1 cellular context compared by ENCODE assay signal in genomic region chr11:67353317-67354313, GRCh38.
TF ChIP-seq lines count a peak whose summit lies in the region.

Gene POLD4 (minus strand): TSS chr11:67353546. CDS start chr11:67353399, 147 bp downstream.

TF ChIP-seq in K562, 482 proteins besides CTCF, POLR2A, EP300 and RAD21 (continued from another document and continues in another):
- TF ChIP-seq, protein P1, sequence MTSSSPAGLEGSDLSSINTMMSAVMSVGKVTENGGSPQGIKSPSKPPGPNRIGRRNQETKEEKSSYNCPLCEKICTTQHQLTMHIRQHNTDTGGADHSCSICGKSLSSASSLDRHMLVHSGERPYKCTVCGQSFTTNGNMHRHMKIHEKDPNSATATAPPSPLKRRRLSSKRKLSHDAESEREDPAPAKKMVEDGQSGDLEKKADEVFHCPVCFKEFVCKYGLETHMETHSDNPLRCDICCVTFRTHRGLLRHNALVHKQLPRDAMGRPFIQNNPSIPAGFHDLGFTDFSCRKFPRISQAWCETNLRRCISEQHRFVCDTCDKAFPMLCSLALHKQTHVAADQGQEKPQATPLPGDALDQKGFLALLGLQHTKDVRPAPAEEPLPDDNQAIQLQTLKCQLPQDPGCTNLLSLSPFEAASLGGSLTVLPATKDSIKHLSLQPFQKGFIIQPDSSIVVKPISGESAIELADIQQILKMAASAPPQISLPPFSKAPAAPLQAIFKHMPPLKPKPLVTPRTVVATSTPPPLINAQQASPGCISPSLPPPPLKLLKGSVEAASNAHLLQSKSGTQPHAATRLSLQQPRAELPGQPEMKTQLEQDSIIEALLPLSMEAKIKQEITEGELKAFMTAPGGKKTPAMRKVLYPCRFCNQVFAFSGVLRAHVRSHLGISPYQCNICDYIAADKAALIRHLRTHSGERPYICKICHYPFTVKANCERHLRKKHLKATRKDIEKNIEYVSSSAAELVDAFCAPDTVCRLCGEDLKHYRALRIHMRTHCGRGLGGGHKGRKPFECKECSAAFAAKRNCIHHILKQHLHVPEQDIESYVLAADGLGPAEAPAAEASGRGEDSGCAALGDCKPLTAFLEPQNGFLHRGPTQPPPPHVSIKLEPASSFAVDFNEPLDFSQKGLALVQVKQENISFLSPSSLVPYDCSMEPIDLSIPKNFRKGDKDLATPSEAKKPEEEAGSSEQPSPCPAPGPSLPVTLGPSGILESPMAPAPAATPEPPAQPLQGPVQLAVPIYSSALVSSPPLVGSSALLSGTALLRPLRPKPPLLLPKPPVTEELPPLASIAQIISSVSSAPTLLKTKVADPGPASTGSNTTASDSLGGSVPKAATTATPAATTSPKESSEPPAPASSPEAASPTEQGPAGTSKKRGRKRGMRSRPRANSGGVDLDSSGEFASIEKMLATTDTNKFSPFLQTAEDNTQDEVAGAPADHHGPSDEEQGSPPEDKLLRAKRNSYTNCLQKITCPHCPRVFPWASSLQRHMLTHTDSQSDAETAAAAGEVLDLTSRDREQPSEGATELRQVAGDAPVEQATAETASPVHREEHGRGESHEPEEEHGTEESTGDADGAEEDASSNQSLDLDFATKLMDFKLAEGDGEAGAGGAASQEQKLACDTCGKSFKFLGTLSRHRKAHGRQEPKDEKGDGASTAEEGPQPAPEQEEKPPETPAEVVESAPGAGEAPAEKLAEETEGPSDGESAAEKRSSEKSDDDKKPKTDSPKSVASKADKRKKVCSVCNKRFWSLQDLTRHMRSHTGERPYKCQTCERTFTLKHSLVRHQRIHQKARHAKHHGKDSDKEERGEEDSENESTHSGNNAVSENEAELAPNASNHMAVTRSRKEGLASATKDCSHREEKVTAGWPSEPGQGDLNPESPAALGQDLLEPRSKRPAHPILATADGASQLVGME (CRISPR knock-in tag; IDR thresholded peaks at IDR 0.05): peak; percentile 85
- TF ChIP-seq HDAC1 (IDR thresholded peaks at IDR 0.05): peak in 1 of 2 experiments; percentile 45; a peak in 2 of 4 replicates
- TF ChIP-seq SMAD4 (CRISPR knock-in tag; conservative IDR thresholded peaks at IDR 0.05): peak; percentile 89
- TF ChIP-seq ZNF644 (tag; IDR thresholded peaks at IDR 0.05; ENCODE audit: low read depth): 0 out of 2 replicates have a peak, but pooled peaks have one; percentile 17
- TF ChIP-seq UBTF (IDR thresholded peaks at IDR 0.05; ENCODE audit: borderline replicate concordance in 1 of 2, low read depth in 2 of 2, low read length in 2 of 2): peak in 1 of 2 experiments; percentile 28; a peak in 1 of 4 replicates
- TF ChIP-seq RBM22 (IDR thresholded peaks at IDR 0.05; ENCODE audit: low read depth, low read length, poor library complexity, severe bottlenecking): no peak
- 0 out of 2 replicates have a peak, but pooled peaks have one; percentile 23 for TF ChIP-seq ZBTB26 (CRISPR knock-in tag; IDR thresholded peaks at IDR 0.05)
- TF ChIP-seq NCOR1 (IDR thresholded peaks at IDR 0.05): peak; percentile 58; the same call in 1 of the 2 replicates
- TF ChIP-seq HOXB6 (CRISPR knock-in tag; IDR thresholded peaks at IDR 0.05; ENCODE audit: borderline replicate concordance): no peak
- peak; percentile 87; the same call in 1 of the 2 replicates for TF ChIP-seq ERF (CRISPR knock-in tag; IDR thresholded peaks at IDR 0.05)
- TF ChIP-seq ZNF766 (CRISPR knock-in tag; conservative IDR thresholded peaks at IDR 0.05): 0 out of 2 replicates have a peak, but pooled peaks have one; percentile 28
- TF ChIP-seq GABPA (tag; conservative IDR thresholded peaks at IDR 0.05; ENCODE audit: low read depth): peak; percentile 74
- TF ChIP-seq ZNF707 (CRISPR knock-in tag; conservative IDR thresholded peaks at IDR 0.05): no peak
- TF ChIP-seq MLLT1 (IDR thresholded peaks at IDR 0.05): no peak
- TF ChIP-seq ZBTB9 (CRISPR knock-in tag; IDR thresholded peaks at IDR 0.05): peak; percentile 22; the same call in 1 of the 2 replicates
- TF ChIP-seq SUPT5H (IDR thresholded peaks at IDR 0.05): peak; percentile 89
- TF ChIP-seq CREM (IDR thresholded peaks at IDR 0.05; ENCODE audit: low read depth): peak; percentile 69
- TF ChIP-seq NFRKB (IDR thresholded peaks at IDR 0.05; ENCODE audit: low read depth): peak; percentile 52; the same call in 1 of the 2 replicates
- peak; percentile 64; the same call in 1 of the 2 replicates for TF ChIP-seq ZBED1 (IDR thresholded peaks at IDR 0.05)
- TF ChIP-seq RCOR1 (IDR thresholded peaks at IDR 0.05; ENCODE audit: borderline replicate concordance in 1 of 2, low read depth in 2 of 2, low read length in 2 of 2): peak in 1 of 2 experiments; percentile 63; a peak in 3 of 4 replicates
- no peak for TF ChIP-seq RBM39 (optimal IDR thresholded peaks at IDR 0.05; ENCODE audit: low read depth, low read length)
- 0 out of 2 replicates have a peak, but pooled peaks have one; percentile 20 for TF ChIP-seq ZNF583 (CRISPR knock-in tag; IDR thresholded peaks at IDR 0.05)
- no peak for TF ChIP-seq NCOA2 (IDR thresholded peaks at IDR 0.05; ENCODE audit: partially characterized antibody in 2 of 2)
- no peak for TF ChIP-seq FOXA3 (CRISPR knock-in tag; conservative IDR thresholded peaks at IDR 0.05 in 1 of 2, IDR thresholded peaks at IDR 0.05 in 1 of 2)
- TF ChIP-seq FOXM1 (IDR thresholded peaks at IDR 0.05; ENCODE audit: low read depth): peak; percentile 38; the same call in 1 of the 2 replicates
- no peak for TF ChIP-seq FOXM1 (CRISPR knock-in tag; IDR thresholded peaks at IDR 0.05; ENCODE audit: low read depth)
- peak; percentile 50; the same call in 1 of the 2 replicates for TF ChIP-seq CREB1 (IDR thresholded peaks at IDR 0.05)
- TF ChIP-seq CREB1 (CRISPR knock-in tag; IDR thresholded peaks at IDR 0.05): no peak
- peak; percentile 73 for TF ChIP-seq SMAD1 (IDR thresholded peaks at IDR 0.05; ENCODE audit: low read depth, low read length, partially characterized antibody)
- peak; percentile 77 for TF ChIP-seq TAF7 (tag; IDR thresholded peaks at IDR 0.05)
- peak in 1 of 2 experiments; percentile 11 for TF ChIP-seq E2F6 (IDR thresholded peaks at IDR 0.05; ENCODE audit: borderline replicate concordance in 1 of 2, extremely low read depth in 1 of 2, insufficient read depth in 1 of 2, insufficient read length in 1 of 2, low read depth in 1 of 2, low read length in 1 of 2, poor library complexity in 1 of 2, severe bottlenecking in 1 of 2)
- TF ChIP-seq SP2 (IDR thresholded peaks at IDR 0.05; ENCODE audit: extremely low read depth, low read depth, low read length, poor library complexity, severe bottlenecking): peak; percentile 52
- TF ChIP-seq ETV1 (tag; conservative IDR thresholded peaks at IDR 0.05; ENCODE audit: low read depth): peak; percentile 84
- peak; percentile 63 for TF ChIP-seq EP400 (IDR thresholded peaks at IDR 0.05)
- peak; percentile 40 for TF ChIP-seq NFIC (IDR thresholded peaks at IDR 0.05)
- TF ChIP-seq ZNF395 (CRISPR knock-in tag; IDR thresholded peaks at IDR 0.05): 0 out of 2 replicates have a peak, but pooled peaks have one; percentile 54
- 0 out of 2 replicates have a peak, but pooled peaks have one; percentile 55 for TF ChIP-seq ZNF57 (CRISPR knock-in tag; IDR thresholded peaks at IDR 0.05)
- 0 out of 2 replicates have a peak, but pooled peaks have one; percentile 36 for TF ChIP-seq L3MBTL2 (IDR thresholded peaks at IDR 0.05)
- TF ChIP-seq, protein P2, sequence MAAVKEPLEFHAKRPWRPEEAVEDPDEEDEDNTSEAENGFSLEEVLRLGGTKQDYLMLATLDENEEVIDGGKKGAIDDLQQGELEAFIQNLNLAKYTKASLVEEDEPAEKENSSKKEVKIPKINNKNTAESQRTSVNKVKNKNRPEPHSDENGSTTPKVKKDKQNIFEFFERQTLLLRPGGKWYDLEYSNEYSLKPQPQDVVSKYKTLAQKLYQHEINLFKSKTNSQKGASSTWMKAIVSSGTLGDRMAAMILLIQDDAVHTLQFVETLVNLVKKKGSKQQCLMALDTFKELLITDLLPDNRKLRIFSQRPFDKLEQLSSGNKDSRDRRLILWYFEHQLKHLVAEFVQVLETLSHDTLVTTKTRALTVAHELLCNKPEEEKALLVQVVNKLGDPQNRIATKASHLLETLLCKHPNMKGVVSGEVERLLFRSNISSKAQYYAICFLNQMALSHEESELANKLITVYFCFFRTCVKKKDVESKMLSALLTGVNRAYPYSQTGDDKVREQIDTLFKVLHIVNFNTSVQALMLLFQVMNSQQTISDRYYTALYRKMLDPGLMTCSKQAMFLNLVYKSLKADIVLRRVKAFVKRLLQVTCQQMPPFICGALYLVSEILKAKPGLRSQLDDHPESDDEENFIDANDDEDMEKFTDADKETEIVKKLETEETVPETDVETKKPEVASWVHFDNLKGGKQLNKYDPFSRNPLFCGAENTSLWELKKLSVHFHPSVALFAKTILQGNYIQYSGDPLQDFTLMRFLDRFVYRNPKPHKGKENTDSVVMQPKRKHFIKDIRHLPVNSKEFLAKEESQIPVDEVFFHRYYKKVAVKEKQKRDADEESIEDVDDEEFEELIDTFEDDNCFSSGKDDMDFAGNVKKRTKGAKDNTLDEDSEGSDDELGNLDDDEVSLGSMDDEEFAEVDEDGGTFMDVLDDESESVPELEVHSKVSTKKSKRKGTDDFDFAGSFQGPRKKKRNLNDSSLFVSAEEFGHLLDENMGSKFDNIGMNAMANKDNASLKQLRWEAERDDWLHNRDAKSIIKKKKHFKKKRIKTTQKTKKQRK (IDR thresholded peaks at IDR 0.05; ENCODE audit: borderline replicate concordance, low read depth, low read length): no peak
- TF ChIP-seq NEUROD1 (IDR thresholded peaks at IDR 0.05; ENCODE audit: borderline replicate concordance, low read depth, low read length, partially characterized antibody): peak; percentile 72
